Comparison of ENCODE assay signal across 8 cellular contexts in the genomic region with DNA sequence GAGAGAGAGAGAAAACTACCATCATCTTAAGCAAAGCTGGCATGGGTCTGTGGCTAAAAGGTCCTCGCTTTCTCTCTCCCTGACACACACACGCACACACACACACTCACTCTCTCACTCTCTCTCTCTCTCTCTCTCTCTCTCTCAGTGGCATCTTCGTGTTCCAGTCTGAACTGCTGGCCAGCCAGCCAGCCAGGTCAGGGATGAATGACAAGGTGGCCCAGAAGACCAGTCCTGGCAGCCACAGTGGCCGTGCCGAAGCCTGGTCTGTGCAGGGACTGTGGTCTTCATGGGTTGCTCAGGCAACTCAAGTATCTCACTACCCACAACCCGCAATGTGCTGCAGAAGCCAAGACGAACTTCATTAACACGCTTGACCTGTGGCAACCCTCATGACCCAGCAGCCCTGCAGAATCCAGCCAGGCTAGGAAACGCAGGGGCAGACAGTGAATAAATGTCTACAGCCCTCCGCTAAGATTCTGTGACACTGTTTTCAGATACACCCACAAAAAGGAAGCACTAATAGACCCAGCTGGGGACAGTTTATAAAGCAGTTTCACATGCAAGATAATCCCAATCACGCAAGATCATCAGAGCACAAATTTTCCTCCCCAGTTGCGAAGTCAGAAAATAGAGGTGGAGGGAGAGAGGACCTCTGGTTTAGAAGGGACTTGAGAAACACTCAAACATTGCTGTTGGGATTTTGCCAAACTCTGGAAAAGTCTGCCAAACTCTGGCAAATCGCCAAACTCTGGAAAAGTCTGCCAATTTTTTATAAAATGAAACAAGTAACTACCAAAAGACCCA.
DNase-seq lines count a peak whose midpoint lies in the region; ATAC-seq, FAIRE-seq and TF ChIP-seq lines count a peak whose summit lies in the region.

No MANE protein-coding gene starts in this region.

- peak overlapping the region; percentile 51 for H3K4me2 ChIP-seq in GM12878 (ENCODE audit: control insufficient read depth, insufficient read depth)

- POLR2A ChIA-PET in BJ (lab: Charles Lee) (no interaction called here), GM12878 (lab: Charles Lee) (interaction anchor here (0.6 to 2.7 kb wide), 10 partner anchors 18 to 338 kb away, joined by 3 to 11 read pairs (median 3); no protein-coding TSS in a partner anchor)
- POLR2A ChIA-PET in activated CD4-positive, alpha-beta T cell treated with anti-CD3 and anti-CD28 coated beads for 36 hours (lab: Charles Lee): interaction anchor here (0.7 kb wide), 1 partner anchor 538 kb away, joined by 3 read pairs; no protein-coding TSS in a partner anchor

- CTCF ChIA-PET in BJ (lab: Yijun Ruan, JAX) (interaction anchor here (0.6 to 1.5 kb wide), 6 partner anchors 16 to 522 kb away, joined by 3 to 5 read pairs (median 4); no protein-coding TSS in a partner anchor), GM12878 (lab: Yijun Ruan, JAX) (interaction anchor here (1.0 to 2.5 kb wide), 7 partner anchors 17 to 522 kb away, joined by 3 to 14 read pairs (median 4); no protein-coding TSS in a partner anchor)
- CTCF ChIA-PET in activated CD4-positive, alpha-beta T cell treated with anti-CD3 and anti-CD28 coated beads for 36 hours (lab: Charles Lee): interaction anchor here (0.7 kb wide), 1 partner anchor 52 kb away, joined by 3 read pairs; no protein-coding TSS in a partner anchor

- H4K20me1 ChIP-seq in GM12878 (ENCODE audit: control insufficient read depth, insufficient read depth): no peaks in the 10 kb centered on the region

- peak overlapping the region; percentile 13; the same call in 1 of the 2 replicates for H3K9ac ChIP-seq in GM12878 (ENCODE audit: control insufficient read depth, insufficient read depth, low read length)

- H3K4me1 Mint-ChIP-seq in naive B cell: peaks cover 21 to 27% (median 25%) of the 10 kb centered on the region in 3 donors
- peaks cover 13% of the 10 kb centered on the region for H3K4me1 Mint-ChIP-seq in activated CD4-positive, alpha-beta T cell treated with anti-CD3 and anti-CD28 coated beads for 36 hours

- no peak for TF ChIP-seq POLR2A in GM12878 (IDR thresholded peaks at IDR 0.05; ENCODE audit: low read depth, low read length)

- H3K4me3 ChIP-seq in BJ (ENCODE audit: low read depth, low read length): no peak overlapping the region
- no peak overlapping the region for H3K4me3 ChIP-seq in GM12878

- H3K4me1 ChIP-seq in GM12878 (ENCODE audit: control insufficient read depth, insufficient read depth, low read length): peaks cover 43% of the 10 kb centered on the region

- H3K9me3 ChIP-seq in GM12878 (replicated peaks; ENCODE audit: control insufficient read depth, insufficient read depth, low read length): peaks cover 1% of the 10 kb centered on the region; the same call in 2 of the 3 replicates

- H3K36me3 Mint-ChIP-seq in naive B cell: no peaks in the 10 kb centered on the region
- H3K36me3 Mint-ChIP-seq in activated CD4-positive, alpha-beta T cell treated with anti-CD3 and anti-CD28 coated beads for 36 hours (ENCODE audit: low read depth): no peaks in the 10 kb centered on the region

- TF ChIP-seq RAD21 in Ishikawa (IDR thresholded peaks at IDR 0.05; ENCODE audit: low read depth) (no peak), GM12878 (IDR thresholded peaks at IDR 0.05; ENCODE audit: insufficient read depth, low read depth, low read length) (no peak)

- intact Hi-C loops in GM12878 (cut with micrococcal nuclease; ENCODE audit: unreplicated experiment): loop anchor here (1.0 to 2.0 kb wide), 3 partner anchors 54 to 75 kb away; no protein-coding TSS in a partner anchor
- intact Hi-C loops in activated CD4-positive, alpha-beta T cell treated with anti-CD3 and anti-CD28 coated beads for 36 hours (cut with DNase I, micrococcal nuclease): no loop called here

- H2AFZ ChIP-seq in GM12878 (ENCODE audit: control insufficient read depth, low read depth, low read length): no peak overlapping the region

- no peaks in the 10 kb centered on the region for H3K9me3 Mint-ChIP-seq in naive B cell
- H3K9me3 Mint-ChIP-seq in activated CD4-positive, alpha-beta T cell treated with anti-CD3 and anti-CD28 coated beads for 36 hours (ENCODE audit: low read depth): no peaks in the 10 kb centered on the region

- SMC1A ChIA-PET in GM12878 (lab: Charles Lee; ENCODE audit: uncharacterized antibody, unreplicated experiment): interaction anchor here (1.1 to 6.5 kb wide), 12 partner anchors 10 to 346 kb away, joined by 3 to 62 read pairs (median 9); no protein-coding TSS in a partner anchor

- no peak for FAIRE-seq in GM12878 (lab: Jason Lieb, UNC)

- ATAC-seq in GM12878 (peak; percentile 66), naive B cell (ENCODE audit: low read depth in 2 of 2) (peak; percentile 39 to 65), HG03135 (IDR thresholded peaks at IDR 0.05; ENCODE audit: unreplicated experiment) (no peak), GM19324 (IDR thresholded peaks at IDR 0.05; ENCODE audit: low FRiP score, unreplicated experiment) (no peak)
- ATAC-seq in stimulated activated naive CD8-positive, alpha-beta T cell treated with anti-CD3 and anti-CD28 coated beads, Interleukin-15, Interleukin-2, amounts not matched to agents 100 U/mL and 50 U/mL, for 24 hours: no peak
- ATAC-seq in activated CD4-positive, alpha-beta T cell treated with anti-CD3 and anti-CD28 coated beads for 36 hours: no peak

- H3K27me3 Mint-ChIP-seq in naive B cell: no peaks in the 10 kb centered on the region
- H3K27me3 Mint-ChIP-seq in activated CD4-positive, alpha-beta T cell treated with anti-CD3 and anti-CD28 coated beads for 36 hours: no peaks in the 10 kb centered on the region

- H3K36me3 ChIP-seq in BJ (ENCODE audit: control insufficient read depth, insufficient read depth, low read length) (0 out of 2 replicates have a peak, but pooled peaks cover 2% of the 10 kb centered on the region), GM12878 (ENCODE audit: control insufficient read depth in 2 of 2, insufficient read depth in 2 of 2, low read length in 1 of 2) (peaks cover 1 to 4% of the 10 kb centered on the region in 2 experiments; a peak in 1 of 4 replicates)

- in situ Hi-C loops in GM12878 (cut with MboI): no loop called here

- peak overlapping the region; percentile 15 for H3K27ac ChIP-seq in GM12878 (ENCODE audit: control insufficient read depth, insufficient read depth)

- no TSS peak for BruUV-seq in GM12878 (replicated peaks; lab: Mats Ljungman, UMichigan)

- H3K79me2 ChIP-seq in GM12878 (ENCODE audit: control insufficient read depth, insufficient read depth, low read length): no peaks in the 10 kb centered on the region; the same call in 1 of the 2 replicates

- H3K27me3 ChIP-seq in BJ (ENCODE audit: control insufficient read depth, insufficient read depth, low read length) (no peaks in the 10 kb centered on the region), GM12878 (replicated peaks in 1 of 2; ENCODE audit: control insufficient read depth in 2 of 2, insufficient read depth in 2 of 2, low read length in 1 of 2) (no peaks in the 10 kb centered on the region)

- WGBS in GM12878 (ENCODE audit: insufficient coverage, insufficient replicate concordance, low lambda C conversion rate, missing lambda C conversion rate): 76% methylated on average over 13 of the region's 13 CpGs

- no peak for TF ChIP-seq EP300 in Ishikawa (IDR thresholded peaks at IDR 0.05; ENCODE audit: borderline replicate concordance)
- no peak for TF ChIP-seq EP300 in GM12878 (IDR thresholded peaks at IDR 0.05; ENCODE audit: borderline replicate concordance in 1 of 2, control insufficient read depth in 1 of 2, low read depth in 2 of 2, low read length in 2 of 2)

- TF ChIP-seq CTCF in BJ (IDR thresholded peaks at IDR 0.05; ENCODE audit: insufficient read depth, low read depth, low read length) (no peak), GM12878 (IDR thresholded peaks at IDR 0.05 in 2 of 3, conservative IDR thresholded peaks at IDR 0.05 in 1 of 3; ENCODE audit: control insufficient read depth in 2 of 3, extremely low read depth in 1 of 3, insufficient read depth in 1 of 3, low read depth in 3 of 3, low read length in 3 of 3) (no peak)

- H3K27ac Mint-ChIP-seq in naive B cell: peak overlapping the region in 3 of 6 donors; percentile 36 to 52 (median 39)
- H3K27ac Mint-ChIP-seq in activated CD4-positive, alpha-beta T cell treated with anti-CD3 and anti-CD28 coated beads for 36 hours: no peak overlapping the region

- RAD21 ChIA-PET in GM12878 (lab: Charles Lee; ENCODE audit: unreplicated experiment): interaction anchor here (1.1 to 3.0 kb wide), 9 partner anchors 16 to 76 kb away, joined by 3 to 17 read pairs (median 7); no protein-coding TSS in a partner anchor

- peak overlapping the region in 5 of 8 donors; percentile 7 to 68 (median 53) for H3K4me3 Mint-ChIP-seq in naive B cell
- H3K4me3 Mint-ChIP-seq in activated CD4-positive, alpha-beta T cell treated with anti-CD3 and anti-CD28 coated beads for 36 hours: no peak overlapping the region

- DNase-seq in BJ (ENCODE audit: low read depth) (peak; percentile 52), GM12878 (ENCODE audit: low read depth, low spot score) (peak; percentile 38), naive B cell (no peak)
- no peak for DNase-seq in stimulated activated naive CD8-positive, alpha-beta T cell treated with anti-CD3 and anti-CD28 coated beads, Interleukin-15, Interleukin-2, amounts not matched to agents 100 U/mL and 50 U/mL, for 24 hours
- no peak for DNase-seq in activated CD4-positive, alpha-beta T cell treated with anti-CD3 and anti-CD28 coated beads for 36 hours

TF ChIP-seq in Ishikawa, 13 proteins besides CTCF, POLR2A, EP300 and RAD21:
- TF ChIP-seq EGR1 (IDR thresholded peaks at IDR 0.05): no peak
- peak; percentile 86; the same call in 1 of the 2 replicates for TF ChIP-seq NFIC (IDR thresholded peaks at IDR 0.05)

TF ChIP-seq in GM12878, 131 proteins besides CTCF, POLR2A, EP300 and RAD21 (continues in another document):
- TF ChIP-seq SMAD1 (IDR thresholded peaks at IDR 0.05; ENCODE audit: low read depth, partially characterized antibody) (peak; percentile 87), TCF12 (IDR thresholded peaks at IDR 0.05; ENCODE audit: low read depth, low read length) (no peak), HDGF (IDR thresholded peaks at IDR 0.05) (peak; percentile 70; the same call in 1 of the 2 replicates), IKZF2 (IDR thresholded peaks at IDR 0.05) (peak in 1 of 2 experiments; percentile 56; a peak in 1 of 4 replicates), GATAD2B (conservative IDR thresholded peaks at IDR 0.05; ENCODE audit: low read depth) (0 out of 2 replicates have a peak, but pooled peaks have one; percentile 12), CREM (IDR thresholded peaks at IDR 0.05; ENCODE audit: low read depth) (no peak), CBFB (IDR thresholded peaks at IDR 0.05; ENCODE audit: low read depth) (no peak)

Comparison
In these comparisons a context has a peak if more than half of its experiments do, and no peak if none do; other contexts are left out.
1. DNase-seq: peak in BJ (single experiment) and GM12878 (single experiment); none in naive B cell (single experiment), stimulated activated naive CD8-positive, alpha-beta T cell treated with anti-CD3 and anti-CD28 coated beads, Interleukin-15, Interleukin-2, amounts not matched to agents 100 U/mL and 50 U/mL, for 24 hours (single experiment) and activated CD4-positive, alpha-beta T cell treated with anti-CD3 and anti-CD28 coated beads for 36 hours (single experiment).
2. ATAC-seq: peak in GM12878 (single experiment) and naive B cell (2 of 2); none in HG03135 (single experiment), GM19324 (single experiment), stimulated activated naive CD8-positive, alpha-beta T cell treated with anti-CD3 and anti-CD28 coated beads, Interleukin-15, Interleukin-2, amounts not matched to agents 100 U/mL and 50 U/mL, for 24 hours (single experiment) and activated CD4-positive, alpha-beta T cell treated with anti-CD3 and anti-CD28 coated beads for 36 hours (single experiment).